ENCODE assay signal across 1 cellular context in genomic region chr5:40191041-40191550, GRCh38.
TF ChIP-seq lines count a peak whose summit lies in the region.

No MANE protein-coding gene starts in this region.

TF ChIP-seq in endothelial cell of umbilical vein, 7 proteins besides CTCF, POLR2A, EP300 and RAD21:
- TF ChIP-seq EZH2 (IDR thresholded peaks at IDR 0.05; ENCODE audit: borderline replicate concordance, low read depth, low read length, severe bottlenecking): no peak
- TF ChIP-seq, protein P1, sequence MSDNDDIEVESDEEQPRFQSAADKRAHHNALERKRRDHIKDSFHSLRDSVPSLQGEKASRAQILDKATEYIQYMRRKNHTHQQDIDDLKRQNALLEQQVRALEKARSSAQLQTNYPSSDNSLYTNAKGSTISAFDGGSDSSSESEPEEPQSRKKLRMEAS (IDR thresholded peaks at IDR 0.05; ENCODE audit: insufficient read depth, insufficient read length): no peak
- no peak for TF ChIP-seq FOS (IDR thresholded peaks at IDR 0.05; ENCODE audit: borderline replicate concordance, insufficient read depth, low read length)
- TF ChIP-seq GATA2 (IDR thresholded peaks at IDR 0.05; ENCODE audit: insufficient read depth, insufficient read length, low read depth, low read length): no peak
TF ChIP-seq in endothelial cell of umbilical vein: peak in this region for 0.
